20 cellular contexts compared by ENCODE assay signal in the genomic region with DNA sequence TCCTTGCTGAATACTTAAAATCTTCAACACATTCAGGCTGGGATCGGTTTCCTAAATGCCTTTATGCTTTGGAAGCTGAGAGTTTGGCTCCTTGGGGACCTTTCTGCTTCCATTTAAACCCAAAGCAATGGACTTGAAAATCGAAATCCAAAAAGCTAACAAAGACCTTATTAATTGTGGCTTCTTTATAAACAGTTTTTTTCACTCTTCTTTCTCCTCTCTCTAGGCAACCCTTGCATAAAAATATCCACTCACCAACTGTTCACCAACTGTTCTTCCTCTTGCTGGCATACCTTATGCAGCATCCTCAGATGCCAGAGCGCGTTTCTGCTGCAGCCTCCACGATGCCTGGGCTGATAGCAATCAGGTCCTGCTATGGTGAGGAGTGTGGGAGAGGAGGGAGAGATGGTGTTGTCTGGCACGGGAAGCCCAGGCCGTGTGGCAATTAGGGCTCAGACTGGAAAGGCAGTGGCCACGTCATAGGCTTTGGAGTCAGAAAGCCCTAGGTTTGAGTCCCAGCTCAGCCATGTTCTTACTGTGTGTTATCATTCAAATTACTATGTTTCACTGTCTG.
"Had no signal": no experiment of that assay in that cellular context is flagged by ENCODE, and none has a peak within 500 bp of the region (broad histone marks: within the 10 kb centered on the region; RNA-seq: fewer than 3 reads in every experiment).

No MANE protein-coding gene starts in this region.

- H3K9me3 Mint-ChIP-seq: activated naive CD4-positive, alpha-beta T cell treated with anti-CD3 and anti-CD28 coated beads, Interleukin-2, amount 50 U/mL, for 72 hours; activated T-helper 1 cell treated with anti-CD3 and anti-CD28 coated beads, Interleukin-12 subunit alpha, Interleukin-12 subunit beta, Interleukin-2, Interleukin-4 antibody, amounts not matched to agents 30 ng/mL and 10 ng/mL and 1 ng/mL, durations not matched to agents 14 hours and 24 hours and 36 hours; stimulated activated naive CD8-positive, alpha-beta T cell treated with anti-CD3 and anti-CD28 coated beads, Interleukin-15, amount 100 ng/mL, for 72 hours had no signal

- H3K4me1 Mint-ChIP-seq: activated CD4-positive, alpha-beta T cell treated with anti-CD3 and anti-CD28 coated beads for 36 hours; stimulated activated naive CD8-positive, alpha-beta T cell treated with anti-CD3 and anti-CD28 coated beads, Interleukin-15, amount 100 ng/mL, for 72 hours had no signal

- ATAC-seq: activated CD4-positive, alpha-beta T cell treated with anti-CD3 and anti-CD28 coated beads for 36 hours; activated naive CD4-positive, alpha-beta T cell treated with anti-CD3 and anti-CD28 coated beads, Interleukin-2, amount 50 U/mL, for 72 hours; foreskin keratinocyte; left lung; psoas muscle; right lobe of liver; stimulated activated naive CD8-positive, alpha-beta T cell treated with anti-CD3 and anti-CD28 coated beads, Interleukin-15, amount 100 ng/mL, for 72 hours had no signal

- H3K36me3 Mint-ChIP-seq: activated naive CD4-positive, alpha-beta T cell treated with anti-CD3 and anti-CD28 coated beads, Interleukin-2, amount 50 U/mL, for 72 hours had no signal

- H3K27ac ChIP-seq: adrenal gland, cardiac muscle cell, foreskin keratinocyte, left lung, psoas muscle, right lobe of liver had no signal

- H3K9me3 ChIP-seq: adrenal gland, left lung, psoas muscle, right lobe of liver had no signal

- H3K4me1 ChIP-seq: adrenal gland, foreskin keratinocyte, left lung, psoas muscle, right lobe of liver had no signal

- H3K27me3 Mint-ChIP-seq: activated CD4-positive, alpha-beta T cell treated with anti-CD3 and anti-CD28 coated beads for 36 hours; stimulated activated naive CD8-positive, alpha-beta T cell treated with anti-CD3 and anti-CD28 coated beads, Interleukin-15, amount 100 ng/mL, for 72 hours had no signal

- H3K4me3 Mint-ChIP-seq: activated CD4-positive, alpha-beta T cell treated with anti-CD3 and anti-CD28 coated beads for 36 hours; activated T-helper 1 cell treated with anti-CD3 and anti-CD28 coated beads, Interleukin-12 subunit alpha, Interleukin-12 subunit beta, Interleukin-2, Interleukin-4 antibody, amounts not matched to agents 30 ng/mL and 10 ng/mL and 1 ng/mL, durations not matched to agents 14 hours and 24 hours and 36 hours; stimulated activated naive CD8-positive, alpha-beta T cell treated with anti-CD3 and anti-CD28 coated beads, Interleukin-15, amount 100 ng/mL, for 72 hours had no signal

- H3K27ac Mint-ChIP-seq: activated CD4-positive, alpha-beta T cell treated with anti-CD3 and anti-CD28 coated beads for 36 hours; activated naive CD4-positive, alpha-beta T cell treated with anti-CD3 and anti-CD28 coated beads, Interleukin-2, amount 50 U/mL, for 72 hours; activated T-helper 1 cell treated with anti-CD3 and anti-CD28 coated beads, Interleukin-12 subunit alpha, Interleukin-12 subunit beta, Interleukin-2, Interleukin-4 antibody, amounts not matched to agents 30 ng/mL and 10 ng/mL and 1 ng/mL, durations not matched to agents 14 hours and 24 hours and 36 hours; stimulated activated naive CD8-positive, alpha-beta T cell treated with anti-CD3 and anti-CD28 coated beads, Interleukin-15, amount 100 ng/mL, for 72 hours had no signal

- H3K27me3 ChIP-seq: adrenal gland, cardiac muscle cell, left lung, right lobe of liver had no signal

- DNase-seq: activated CD4-positive, alpha-beta T cell treated with anti-CD3 and anti-CD28 coated beads for 36 hours; activated CD4-positive, alpha-beta T cell treated with anti-CD3 and anti-CD28 coated beads, Interleukin-2, amount 50 U/mL, for 48 hours; activated gamma-delta T cell treated with Interleukin-2 at 50 U/mL for 16 hours; foreskin keratinocyte; glutamatergic neuron; kidney; left lung; midbrain; psoas muscle; right lobe of liver; small intestine; stimulated activated CD4-positive, alpha-beta T cell treated with anti-CD3 and anti-CD28 coated beads, Interleukin-15, amount 100 ng/mL, for 24 hours; stimulated activated CD4-positive, alpha-beta T cell treated with anti-CD3 and anti-CD28 coated beads, Interleukin-2, amount 100 ng/mL, for 48 hours; stimulated activated naive CD8-positive, alpha-beta T cell treated with anti-CD3 and anti-CD28 coated beads, Interleukin-15, amount 100 ng/mL, for 72 hours; T-helper 2 cell; trophoblast cell had no signal
